1 cellular context compared by ENCODE assay signal in the genomic region with DNA sequence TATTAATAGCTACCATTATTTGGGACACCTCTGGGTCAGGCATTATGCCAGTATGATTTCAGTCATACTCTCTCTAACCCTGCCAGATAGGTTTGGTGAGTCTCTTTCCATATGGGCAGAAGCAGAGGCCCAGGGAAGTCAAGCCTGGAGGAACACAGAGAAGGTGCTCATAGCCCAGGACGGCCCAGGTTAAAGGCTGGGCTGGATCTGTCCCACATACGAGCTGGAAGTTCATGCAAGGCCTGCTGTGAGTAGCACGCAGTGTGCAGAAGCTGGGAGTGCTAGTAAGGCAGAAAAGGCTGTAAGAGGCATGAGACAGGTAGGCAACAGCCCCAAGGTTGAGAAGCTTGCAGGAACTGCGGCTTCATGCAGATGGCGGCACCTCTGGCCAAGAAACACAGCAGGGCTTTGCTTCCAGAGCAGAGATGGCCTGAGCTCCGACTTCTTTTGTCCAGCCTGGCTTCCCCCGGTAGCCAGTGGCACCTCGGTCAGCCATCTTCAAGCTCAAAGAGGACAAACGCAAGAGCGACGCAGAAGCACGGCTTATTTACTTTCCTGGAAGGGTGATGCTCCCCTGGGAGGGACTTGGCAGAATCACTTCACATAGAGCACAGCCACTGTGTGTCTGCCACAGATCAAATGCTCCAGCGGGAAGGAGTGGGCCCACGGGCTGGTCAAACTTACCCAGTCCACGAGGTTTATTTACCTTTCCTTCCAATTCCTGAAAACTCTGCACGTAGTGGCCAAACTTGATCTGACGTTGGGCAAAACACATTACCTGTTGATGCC.
TF ChIP-seq lines count a peak whose summit lies in the region.

No MANE protein-coding gene starts in this region.

TF ChIP-seq in K562, 482 proteins besides CTCF, POLR2A, EP300 and RAD21:
- TF ChIP-seq ZNF699 (CRISPR knock-in tag; IDR thresholded peaks at IDR 0.05; ENCODE audit: insufficient replicate concordance), result no peak
- no peak for TF ChIP-seq RBBP5 (IDR thresholded peaks at IDR 0.05; ENCODE audit: borderline replicate concordance, insufficient read depth, low read length, poor library complexity, severe bottlenecking)
- TF ChIP-seq ZNF766 (CRISPR knock-in tag; conservative IDR thresholded peaks at IDR 0.05), result no peak
- TF ChIP-seq, protein P1, sequence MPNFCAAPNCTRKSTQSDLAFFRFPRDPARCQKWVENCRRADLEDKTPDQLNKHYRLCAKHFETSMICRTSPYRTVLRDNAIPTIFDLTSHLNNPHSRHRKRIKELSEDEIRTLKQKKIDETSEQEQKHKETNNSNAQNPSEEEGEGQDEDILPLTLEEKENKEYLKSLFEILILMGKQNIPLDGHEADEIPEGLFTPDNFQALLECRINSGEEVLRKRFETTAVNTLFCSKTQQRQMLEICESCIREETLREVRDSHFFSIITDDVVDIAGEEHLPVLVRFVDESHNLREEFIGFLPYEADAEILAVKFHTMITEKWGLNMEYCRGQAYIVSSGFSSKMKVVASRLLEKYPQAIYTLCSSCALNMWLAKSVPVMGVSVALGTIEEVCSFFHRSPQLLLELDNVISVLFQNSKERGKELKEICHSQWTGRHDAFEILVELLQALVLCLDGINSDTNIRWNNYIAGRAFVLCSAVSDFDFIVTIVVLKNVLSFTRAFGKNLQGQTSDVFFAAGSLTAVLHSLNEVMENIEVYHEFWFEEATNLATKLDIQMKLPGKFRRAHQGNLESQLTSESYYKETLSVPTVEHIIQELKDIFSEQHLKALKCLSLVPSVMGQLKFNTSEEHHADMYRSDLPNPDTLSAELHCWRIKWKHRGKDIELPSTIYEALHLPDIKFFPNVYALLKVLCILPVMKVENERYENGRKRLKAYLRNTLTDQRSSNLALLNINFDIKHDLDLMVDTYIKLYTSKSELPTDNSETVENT (CRISPR knock-in tag; IDR thresholded peaks at IDR 0.05), result no peak
- no peak for TF ChIP-seq NONO (IDR thresholded peaks at IDR 0.05; ENCODE audit: low read depth in 2 of 2, low read length in 1 of 2)
